Comparison of ENCODE assay signal across 20 cellular contexts in the genomic region with DNA sequence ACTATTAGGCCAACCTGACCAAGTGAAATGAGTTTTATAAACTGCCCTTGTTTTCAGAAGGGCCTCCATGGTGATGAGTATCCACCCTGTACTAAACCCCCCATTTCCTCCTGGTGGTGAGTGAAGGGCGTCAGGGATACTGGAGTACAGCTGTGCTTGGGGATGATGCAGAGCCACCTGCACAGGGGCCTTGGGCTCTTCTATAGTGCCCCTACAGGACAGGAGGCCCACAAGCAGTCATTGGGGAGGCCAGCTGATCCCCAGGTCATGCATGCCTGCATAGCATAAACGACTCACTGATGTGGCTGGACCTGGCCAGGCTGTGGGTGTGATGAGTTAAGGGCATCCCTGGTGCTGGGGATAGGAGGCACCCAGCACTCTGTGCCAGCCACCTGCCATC.
"Had no signal": no experiment of that assay in that cellular context is flagged by ENCODE, and none has a peak within 500 bp of the region (broad histone marks: within the 10 kb centered on the region; RNA-seq: fewer than 3 reads in every experiment).

No MANE protein-coding gene starts in this region.

- H3K4me3 ChIP-seq: adrenal gland, esophagus squamous epithelium, lung, sigmoid colon, stomach had no signal

- H3K4me1 Mint-ChIP-seq: activated B cell treated with CpG ODN at 0.5 μM for 24 hours; activated CD4-positive, alpha-beta T cell treated with anti-CD3 and anti-CD28 coated beads, Interleukin-2, amount 10 ng/mL, durations not matched to agents 24 days and 14 days; mesothelial cell of epicardium had no signal

- H3K4me2 ChIP-seq: SK-N-SH had no signal

- H3K9me3 ChIP-seq: adrenal gland, esophagus squamous epithelium, sigmoid colon, SK-N-SH, stomach had no signal

- H3K4me3 Mint-ChIP-seq: activated B cell treated with CpG ODN at 0.5 μM for 24 hours; activated CD4-positive, alpha-beta T cell treated with anti-CD3 and anti-CD28 coated beads, Interleukin-2, amount 10 ng/mL, durations not matched to agents 24 days and 14 days; dendritic cell treated with granulocyte-macrophage colony-stimulating factor and Interleukin-4, amounts not matched to agents 40 ng/mL and 50 ng/mL, for 4 days; mesothelial cell of epicardium; natural killer cell treated with Interleukin-12 subunit alpha and Interleukin-12 subunit beta and Interleukin-15 and Interleukin-18, amount 100 ng/mL, for 72 hours; T-helper 2 cell treated with Interferon-gamma antibody and Interleukin-4, amounts not matched to agents 5 μg/mL and 100 μg/mL, for 36 hours; type B pancreatic cell had no signal

- H3K4me1 ChIP-seq: adrenal gland, esophagus squamous epithelium, sigmoid colon, stomach had no signal

- H3K27ac ChIP-seq: adrenal gland, esophagus squamous epithelium, sigmoid colon, stomach had no signal

- H3K27ac Mint-ChIP-seq: activated B cell treated with CpG ODN at 0.5 μM for 24 hours; activated CD4-positive, alpha-beta T cell treated with anti-CD3 and anti-CD28 coated beads, Interleukin-2, amount 10 ng/mL, durations not matched to agents 24 days and 14 days; activated naive CD4-positive, alpha-beta T cell treated with anti-CD3 and anti-CD28 coated beads, Interleukin-2, amount 50 U/mL, for 72 hours; dendritic cell treated with granulocyte-macrophage colony-stimulating factor and Interleukin-4, amounts not matched to agents 40 ng/mL and 50 ng/mL, for 4 days; mesothelial cell of epicardium; natural killer cell treated with Interleukin-12 subunit alpha and Interleukin-12 subunit beta and Interleukin-15 and Interleukin-18, amount 100 ng/mL, for 72 hours; T-helper 2 cell treated with Interferon-gamma antibody and Interleukin-4, amounts not matched to agents 5 μg/mL and 100 μg/mL, for 36 hours; type B pancreatic cell had no signal

- H3K9ac ChIP-seq: SK-N-SH had no signal

- H3K9me3 Mint-ChIP-seq: activated B cell treated with CpG ODN at 0.5 μM for 24 hours; activated CD4-positive, alpha-beta T cell treated with anti-CD3 and anti-CD28 coated beads, Interleukin-2, amount 10 ng/mL, durations not matched to agents 24 days and 14 days; activated naive CD4-positive, alpha-beta T cell treated with anti-CD3 and anti-CD28 coated beads, Interleukin-2, amount 50 U/mL, for 72 hours; mesothelial cell of epicardium; natural killer cell treated with Interleukin-12 subunit alpha and Interleukin-12 subunit beta and Interleukin-15 and Interleukin-18, amount 100 ng/mL, for 72 hours; T-helper 2 cell treated with Interferon-gamma antibody and Interleukin-4, amounts not matched to agents 5 μg/mL and 100 μg/mL, for 36 hours; type B pancreatic cell had no signal

- H3K36me3 Mint-ChIP-seq: activated naive CD4-positive, alpha-beta T cell treated with anti-CD3 and anti-CD28 coated beads, Interleukin-2, amount 50 U/mL, for 72 hours; mesothelial cell of epicardium; natural killer cell treated with Interleukin-12 subunit alpha and Interleukin-12 subunit beta and Interleukin-15 and Interleukin-18, amount 100 ng/mL, for 72 hours; type B pancreatic cell had no signal

- H3K27me3 ChIP-seq: adrenal gland, esophagus squamous epithelium, sigmoid colon, stomach had no signal

- FAIRE-seq: endothelial cell of umbilical vein had no signal

- DNase-seq: activated B cell treated with CpG ODN at 0.5 μM for 24 hours; activated CD4-positive, alpha-beta T cell treated with anti-CD3 and anti-CD28 coated beads, Interleukin-2, amount 10 ng/mL, durations not matched to agents 24 days and 14 days; activated gamma-delta T cell; adrenal gland; effector CD8-positive, alpha-beta T cell; esophagus squamous epithelium; hypothalamus; islet precursor cell; sigmoid colon; SK-N-SH; stomach had no signal

- ATAC-seq: left lobe of liver; natural killer cell treated with Interleukin-12 subunit alpha and Interleukin-12 subunit beta and Interleukin-15 and Interleukin-18, amount 100 ng/mL, for 72 hours had no signal

- H3K36me3 ChIP-seq: adrenal gland, esophagus squamous epithelium, sigmoid colon, stomach had no signal

- H3K27me3 Mint-ChIP-seq: activated B cell treated with CpG ODN at 0.5 μM for 24 hours; dendritic cell treated with granulocyte-macrophage colony-stimulating factor and Interleukin-4, amounts not matched to agents 40 ng/mL and 50 ng/mL, for 4 days had no signal
